ENCODE assay signal across 8 cellular contexts in the genomic region with DNA sequence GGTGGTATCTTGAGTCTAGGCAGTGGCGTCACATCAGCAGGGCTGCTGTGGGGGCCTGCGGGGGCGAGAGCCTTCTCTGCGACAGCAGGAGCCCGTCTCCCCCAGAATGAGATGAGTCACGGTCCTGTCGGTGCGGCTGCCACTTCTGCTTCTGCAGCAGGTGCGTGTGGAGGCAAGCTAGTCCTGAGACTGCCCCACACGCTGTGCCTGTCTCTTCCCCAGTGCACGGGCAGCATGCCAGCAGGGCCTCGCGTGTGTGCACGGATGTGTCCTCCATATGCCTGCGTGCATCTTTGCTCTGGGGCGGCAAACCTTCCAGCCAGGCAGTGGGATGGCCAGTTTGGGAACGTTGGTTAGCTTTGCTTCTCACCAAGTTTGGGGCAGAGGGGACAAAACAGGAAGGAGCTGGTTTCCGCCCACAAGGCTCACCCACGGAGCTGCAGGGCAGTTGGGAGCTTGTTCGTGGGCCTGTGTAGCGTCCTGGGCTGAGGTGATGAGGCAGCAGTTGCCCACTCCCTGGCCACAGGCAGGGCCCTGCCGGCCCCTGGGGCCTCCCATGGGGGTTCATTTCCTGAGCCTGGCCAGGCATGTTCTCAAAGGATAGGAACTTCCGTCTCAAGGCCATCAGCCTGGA.
DNase-seq lines count a peak whose midpoint lies in the region; ATAC-seq, FAIRE-seq and TF ChIP-seq lines count a peak whose summit lies in the region.

No MANE protein-coding gene starts in this region.

- intact Hi-C loops in pancreas (cut with DNase I), result no loop called here

- TF ChIP-seq EP300 in upper lobe of left lung (IDR thresholded peaks at IDR 0.05), result peak in 1 of 4 donors; percentile 92

- H3K27ac Mint-ChIP-seq in effector memory CD8-positive, alpha-beta T cell, result peak overlapping the region; percentile 96 to 99

- no peaks in the 10 kb centered on the region for H3K27me3 Mint-ChIP-seq in effector memory CD8-positive, alpha-beta T cell

- peak overlapping the region; percentile 81 to 82 for H3K4me3 Mint-ChIP-seq in effector memory CD8-positive, alpha-beta T cell

- H3K4me1 Mint-ChIP-seq in effector memory CD8-positive, alpha-beta T cell (ENCODE audit: low read depth in 2 of 2), result peaks cover 44 to 50% of the 10 kb centered on the region in 2 donors

- H3K4me1 ChIP-seq in pancreas (no peaks in the 10 kb centered on the region), upper lobe of left lung (peaks cover 28 to 50% (median 32%) of the 10 kb centered on the region in 4 donors)

- H3K27ac ChIP-seq in pancreas, result peak overlapping the region in 3 of 4 donors; percentile 7 to 60 (median 59)
- peak overlapping the region; percentile 71 to 86 (median 85) for H3K27ac ChIP-seq in upper lobe of left lung

- H3K9me3 ChIP-seq in pancreas, result no peaks in the 10 kb centered on the region
- no peaks in the 10 kb centered on the region for H3K9me3 ChIP-seq in upper lobe of left lung

- TF ChIP-seq POLR2A in GM10847 (IDR thresholded peaks at IDR 0.05; ENCODE audit: extremely low read depth, insufficient read length) (peak; percentile 49), upper lobe of left lung (IDR thresholded peaks at IDR 0.05) (no peak)

- H3K4me3 ChIP-seq in pancreas (no peak overlapping the region), upper lobe of left lung (no peak overlapping the region)

- H3K36me3 Mint-ChIP-seq in effector memory CD8-positive, alpha-beta T cell (ENCODE audit: insufficient read depth), result peaks cover 7% of the 10 kb centered on the region

- H3K27me3 ChIP-seq in pancreas, result no peaks in the 10 kb centered on the region
- H3K27me3 ChIP-seq in upper lobe of left lung, result no peaks in the 10 kb centered on the region

- peak; percentile 83 for ATAC-seq in GM21786 (IDR thresholded peaks at IDR 0.05; ENCODE audit: unreplicated experiment)
- ATAC-seq in effector memory CD8-positive, alpha-beta T cell (replicated peaks), result peak; percentile 95
- peak in 3 of 4 donors; percentile 63 to 80 (median 71) for ATAC-seq in pancreas
- peak; percentile 74 to 79 for ATAC-seq in upper lobe of left lung (ENCODE audit: low FRiP score in 2 of 2)

- WGBS in pancreas, 2 donors, result 80 to 81% methylated on average over 23 of the region's 23 CpGs
- 19 to 42% methylated on average over 5 to 22 of the region's 23 CpGs for WGBS in upper lobe of left lung, 2 donors

- DNase-seq in NCI-H128 (lab: John Stamatoyannopoulos, UW; ENCODE audit: unreplicated experiment) (peak; percentile 3), pancreas (peak in 5 of 6 donors; percentile 32 to 80 (median 59)), upper lobe of left lung (peak; percentile 90 to 93), OCI-M2 (lab: John Stamatoyannopoulos, UW; ENCODE audit: unreplicated experiment) (no peak)
- peak; percentile 93 for DNase-seq in activated CD8-positive, alpha-beta memory T cell treated with anti-CD3 and anti-CD28 coated beads for 24 hours
- peak; percentile 74 to 82 (median 74) for DNase-seq in effector memory CD8-positive, alpha-beta T cell

- H3K9me3 Mint-ChIP-seq in effector memory CD8-positive, alpha-beta T cell, result no peaks in the 10 kb centered on the region

- H3K36me3 ChIP-seq in pancreas, result peaks cover 0 to 26% (median 5%) of the 10 kb centered on the region in 3 donors
- peaks cover 0 to 77% (median 38%) of the 10 kb centered on the region in 4 donors for H3K36me3 ChIP-seq in upper lobe of left lung

- no peak for FAIRE-seq in pancreas (lab: Jason Lieb, UNC)

- TF ChIP-seq CTCF in pancreas (IDR thresholded peaks at IDR 0.05) (no peak), upper lobe of left lung (IDR thresholded peaks at IDR 0.05) (no peak)
